ENCODE assay signal across 25 cellular contexts in the genomic region with DNA sequence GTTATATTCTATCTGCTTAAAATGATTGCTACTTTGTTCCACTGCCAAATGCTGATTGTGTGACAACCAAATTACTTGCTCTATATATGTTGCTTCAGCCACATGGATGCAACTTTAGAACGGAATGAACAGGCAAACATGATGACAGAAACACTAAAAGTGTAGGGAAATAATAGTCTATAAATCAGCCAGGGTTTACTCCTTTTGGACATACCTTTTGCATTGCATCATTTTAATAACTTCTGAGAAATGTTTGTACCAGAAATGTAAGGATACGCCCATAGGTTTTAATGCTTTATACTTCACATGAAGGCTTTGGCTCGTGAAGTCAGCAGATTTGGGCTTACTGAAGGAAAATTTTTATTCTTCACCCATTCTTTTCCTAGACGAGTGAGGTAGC.
"Had no signal": no experiment of that assay in that cellular context is flagged by ENCODE, and none has a peak within 500 bp of the region (broad histone marks: within the 10 kb centered on the region; RNA-seq: fewer than 3 reads in every experiment).

No MANE protein-coding gene starts in this region.

- H3K27ac ChIP-seq: adrenal gland, body of pancreas, epithelial cell of prostate, hepatocyte, neutrophil, skin epidermis, tibial nerve, vagina had no signal

- H3K27ac Mint-ChIP-seq: activated CD4-positive, alpha-beta T cell treated with anti-CD3 and anti-CD28 coated beads for 36 hours; activated CD8-positive, alpha-beta T cell treated with anti-CD3 and anti-CD28 coated beads for 36 hours; activated naive CD4-positive, alpha-beta T cell treated with anti-CD3 and anti-CD28 coated beads, Interleukin-2, amount 50 U/mL, for 24 hours; effector memory CD8-positive, alpha-beta T cell; memory B cell; naive thymus-derived CD8-positive, alpha-beta T cell; stimulated activated naive B cell treated with anti-CD40 and anti-IgM and Interleukin-4, amounts not matched to agents 10 μg/mL and 1 μg/mL and 100 μg/mL, for 72 hours had no signal

- H3K4me3 Mint-ChIP-seq: activated CD4-positive, alpha-beta T cell treated with anti-CD3 and anti-CD28 coated beads for 36 hours; activated CD8-positive, alpha-beta T cell treated with anti-CD3 and anti-CD28 coated beads for 36 hours; activated naive CD4-positive, alpha-beta T cell treated with anti-CD3 and anti-CD28 coated beads, Interleukin-2, amount 50 U/mL, for 24 hours; central memory CD8-positive, alpha-beta T cell; effector memory CD8-positive, alpha-beta T cell; memory B cell; naive thymus-derived CD8-positive, alpha-beta T cell; stimulated activated naive B cell treated with anti-CD40 and anti-IgM and Interleukin-4, amounts not matched to agents 10 μg/mL and 1 μg/mL and 100 μg/mL, for 72 hours had no signal

- H3K27me3 ChIP-seq: adrenal gland, body of pancreas, hepatocyte, neutrophil, tibial nerve, vagina had no signal

- H3K27me3 Mint-ChIP-seq: activated CD4-positive, alpha-beta T cell treated with anti-CD3 and anti-CD28 coated beads for 36 hours; activated CD8-positive, alpha-beta T cell treated with anti-CD3 and anti-CD28 coated beads for 36 hours; activated naive CD4-positive, alpha-beta T cell treated with anti-CD3 and anti-CD28 coated beads, Interleukin-2, amount 50 U/mL, for 24 hours; central memory CD8-positive, alpha-beta T cell; effector memory CD8-positive, alpha-beta T cell; memory B cell; naive thymus-derived CD8-positive, alpha-beta T cell; stimulated activated naive B cell treated with anti-CD40 and anti-IgM and Interleukin-4, amounts not matched to agents 10 μg/mL and 1 μg/mL and 100 μg/mL, for 72 hours had no signal

- H3K4me1 Mint-ChIP-seq: activated CD4-positive, alpha-beta T cell treated with anti-CD3 and anti-CD28 coated beads for 36 hours; activated naive CD4-positive, alpha-beta T cell treated with anti-CD3 and anti-CD28 coated beads, Interleukin-2, amount 50 U/mL, for 24 hours; central memory CD8-positive, alpha-beta T cell; memory B cell; naive thymus-derived CD8-positive, alpha-beta T cell; stimulated activated naive B cell treated with anti-CD40 and anti-IgM and Interleukin-4, amounts not matched to agents 10 μg/mL and 1 μg/mL and 100 μg/mL, for 72 hours had no signal

- H3K4me1 ChIP-seq: adrenal gland, body of pancreas, tibial nerve, vagina had no signal

- ATAC-seq: activated CD4-positive, alpha-beta T cell treated with anti-CD3 and anti-CD28 coated beads for 36 hours; activated CD8-positive, alpha-beta T cell treated with anti-CD3 and anti-CD28 coated beads for 36 hours; body of pancreas; effector memory CD8-positive, alpha-beta T cell; left ventricle myocardium superior; naive thymus-derived CD8-positive, alpha-beta T cell; stimulated activated naive B cell treated with anti-CD40 and anti-IgM and Interleukin-4, amounts not matched to agents 10 μg/mL and 1 μg/mL and 100 μg/mL, for 72 hours had no signal

- DNase-seq: activated CD4-positive, alpha-beta T cell treated with anti-CD3 and anti-CD28 coated beads for 36 hours; activated CD8-positive, alpha-beta T cell treated with anti-CD3 and anti-CD28 coated beads for 36 hours; activated effector memory CD4-positive, alpha-beta T cell treated with anti-CD3 and anti-CD28 coated beads, Interleukin-2, amount 50 U/mL, for 16 hours; activated T-cell treated with anti-CD3 and anti-CD28 coated beads, Interleukin-2, amount 50 U/mL, for 48 hours; adrenal gland; body of pancreas; dermis blood vessel endothelial cell; effector memory CD8-positive, alpha-beta T cell; kidney; left ventricle myocardium superior; naive thymus-derived CD8-positive, alpha-beta T cell; retina; stimulated activated CD4-positive, alpha-beta T cell treated with anti-CD3 and anti-CD28 coated beads, Interleukin-15, amount 100 ng/mL, for 24 hours; stimulated activated CD4-positive, alpha-beta T cell treated with anti-CD3 and anti-CD28 coated beads, Interleukin-4, amount 100 ng/mL, for 1 hour; stimulated activated naive B cell treated with anti-CD40 and anti-IgM and Interleukin-4, amounts not matched to agents 10 μg/mL and 1 μg/mL and 100 μg/mL, for 72 hours; T-helper 2 cell had no signal

- H2AFZ ChIP-seq: hepatocyte had no signal

- H3K4me3 ChIP-seq: adrenal gland, body of pancreas, hepatocyte, skin epidermis, tibial nerve, vagina had no signal

- H3K9me3 ChIP-seq: adrenal gland, body of pancreas, neutrophil, vagina had no signal

- H3K36me3 Mint-ChIP-seq: activated naive CD4-positive, alpha-beta T cell treated with anti-CD3 and anti-CD28 coated beads, Interleukin-2, amount 50 U/mL, for 24 hours; memory B cell; naive thymus-derived CD8-positive, alpha-beta T cell; stimulated activated naive B cell treated with anti-CD40 and anti-IgM and Interleukin-4, amounts not matched to agents 10 μg/mL and 1 μg/mL and 100 μg/mL, for 72 hours had no signal

- H3K36me3 ChIP-seq: adrenal gland, neutrophil, tibial nerve, vagina had no signal

- H3K4me2 ChIP-seq: hepatocyte had no signal
